Comparison of ENCODE assay signal across 31 cellular contexts in the genomic region with DNA sequence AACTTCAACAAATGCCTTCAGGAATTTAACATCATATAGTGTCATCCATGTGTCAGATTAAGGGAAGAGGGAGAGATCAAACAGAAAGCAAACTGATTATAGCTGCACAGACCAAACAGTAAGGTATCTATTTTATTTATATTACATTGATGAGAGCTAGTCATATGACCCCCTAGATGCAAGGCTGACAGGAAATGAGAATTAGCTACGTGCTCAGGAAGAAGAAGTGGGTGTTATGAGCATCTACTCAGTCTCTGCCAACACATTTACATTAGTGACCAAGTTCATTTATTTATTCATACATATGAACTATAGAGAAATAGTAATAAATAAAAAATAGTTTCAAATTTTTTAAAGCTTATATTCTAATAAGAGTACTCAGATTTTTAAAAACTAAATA.
"Had no signal": no experiment of that assay in that cellular context is flagged by ENCODE, and none has a peak within 500 bp of the region (broad histone marks: within the 10 kb centered on the region; RNA-seq: fewer than 3 reads in every experiment).

No MANE protein-coding gene starts in this region.

- H3K27ac ChIP-seq: adrenal gland, body of pancreas, esophagus muscularis mucosa, foreskin keratinocyte, gastrocnemius medialis, heart left ventricle had no signal

- H3K27ac Mint-ChIP-seq: activated CD4-positive, alpha-beta T cell treated with anti-CD3 and anti-CD28 coated beads, Interleukin-2, amount 10 ng/mL, durations not matched to agents 7 days and 5 days; activated CD8-positive, alpha-beta T cell treated with anti-CD3 and anti-CD28 coated beads for 36 hours; activated naive CD8-positive, alpha-beta T cell treated with anti-CD3 and anti-CD28 coated beads for 36 hours; activated naive CD8-positive, alpha-beta T cell treated with anti-CD3 and anti-CD28 coated beads, Interleukin-2, amount 50 U/mL, for 24 hours; activated T-helper 17 cell treated with anti-CD3 and anti-CD28 coated beads, Interleukin-2, amount 50 U/mL, for 72 hours; effector memory CD8-positive, alpha-beta T cell; WTC11 had no signal

- H3K4me3 Mint-ChIP-seq: activated CD4-positive, alpha-beta T cell treated with anti-CD3 and anti-CD28 coated beads, Interleukin-2, amount 10 ng/mL, durations not matched to agents 7 days and 5 days; activated CD8-positive, alpha-beta T cell treated with anti-CD3 and anti-CD28 coated beads for 36 hours; activated naive CD8-positive, alpha-beta T cell treated with anti-CD3 and anti-CD28 coated beads for 36 hours; activated naive CD8-positive, alpha-beta T cell treated with anti-CD3 and anti-CD28 coated beads, Interleukin-2, amount 50 U/mL, for 24 hours; activated T-cell treated with anti-CD3 and anti-CD28 coated beads, Interleukin-2, amount 50 U/mL, for 4 hours; activated T-helper 17 cell treated with anti-CD3 and anti-CD28 coated beads, Interleukin-2, amount 50 U/mL, for 72 hours; effector memory CD8-positive, alpha-beta T cell; WTC11 had no signal

- H3K27me3 Mint-ChIP-seq: activated CD4-positive, alpha-beta T cell treated with anti-CD3 and anti-CD28 coated beads, Interleukin-2, amount 10 ng/mL, durations not matched to agents 7 days and 5 days; activated CD8-positive, alpha-beta T cell treated with anti-CD3 and anti-CD28 coated beads for 36 hours; activated naive CD8-positive, alpha-beta T cell treated with anti-CD3 and anti-CD28 coated beads for 36 hours; activated naive CD8-positive, alpha-beta T cell treated with anti-CD3 and anti-CD28 coated beads, Interleukin-2, amount 50 U/mL, for 24 hours; activated T-helper 17 cell treated with anti-CD3 and anti-CD28 coated beads, Interleukin-2, amount 50 U/mL, for 72 hours; effector memory CD8-positive, alpha-beta T cell had no signal

- H3K9me3 Mint-ChIP-seq: activated CD4-positive, alpha-beta T cell treated with anti-CD3 and anti-CD28 coated beads, Interleukin-2, amount 10 ng/mL, durations not matched to agents 7 days and 5 days; activated naive CD8-positive, alpha-beta T cell treated with anti-CD3 and anti-CD28 coated beads for 36 hours; WTC11 had no signal

- H3K36me3 Mint-ChIP-seq: activated naive CD8-positive, alpha-beta T cell treated with anti-CD3 and anti-CD28 coated beads for 36 hours; WTC11 had no signal

- H3K4me1 Mint-ChIP-seq: activated CD4-positive, alpha-beta T cell treated with anti-CD3 and anti-CD28 coated beads, Interleukin-2, amount 10 ng/mL, durations not matched to agents 7 days and 5 days; activated naive CD8-positive, alpha-beta T cell treated with anti-CD3 and anti-CD28 coated beads for 36 hours; activated naive CD8-positive, alpha-beta T cell treated with anti-CD3 and anti-CD28 coated beads, Interleukin-2, amount 50 U/mL, for 24 hours; activated T-helper 17 cell treated with anti-CD3 and anti-CD28 coated beads, Interleukin-2, amount 50 U/mL, for 72 hours had no signal

- ATAC-seq: activated CD8-positive, alpha-beta T cell treated with anti-CD3 and anti-CD28 coated beads for 36 hours; activated naive CD8-positive, alpha-beta T cell treated with anti-CD3 and anti-CD28 coated beads, Interleukin-2, amount 50 U/mL, for 24 hours; activated T-cell treated with anti-CD3 and anti-CD28 coated beads, Interleukin-2, amount 50 U/mL, for 4 hours; activated T-helper 17 cell treated with anti-CD3 and anti-CD28 coated beads, Interleukin-2, amount 50 U/mL, for 72 hours; body of pancreas; effector memory CD8-positive, alpha-beta T cell; foreskin keratinocyte; gastrocnemius medialis; heart left ventricle; WTC11 had no signal

- DNase-seq: activated CD4-positive, alpha-beta T cell treated with anti-CD3 and anti-CD28 coated beads for 1 hour; activated CD4-positive, alpha-beta T cell treated with anti-CD3 and anti-CD28 coated beads for 4 hours; activated CD4-positive, alpha-beta T cell treated with anti-CD3 and anti-CD28 coated beads, Interleukin-2, amount 10 ng/mL, durations not matched to agents 7 days and 5 days; activated CD4-positive, alpha-beta T cell treated with anti-CD3 and anti-CD28 coated beads, Interleukin-2, amount 50 U/mL, for 4 hours; activated CD8-positive, alpha-beta memory T cell treated with anti-CD3 and anti-CD28 coated beads for 24 hours; activated CD8-positive, alpha-beta T cell treated with anti-CD3 and anti-CD28 coated beads for 36 hours; activated effector memory CD4-positive, alpha-beta T cell treated with Interleukin-2 at 50 U/mL for 16 hours; activated gamma-delta T cell treated with Interleukin-2 at 50 U/mL for 16 hours; activated naive CD4-positive, alpha-beta T cell treated with anti-CD3 and anti-CD28 coated beads, Interleukin-2, amount 50 U/mL, for 16 hours; activated naive CD4-positive, alpha-beta T cell treated with Interleukin-2 at 50 U/mL for 16 hours; activated naive CD8-positive, alpha-beta T cell treated with anti-CD3 and anti-CD28 coated beads for 36 hours; activated naive CD8-positive, alpha-beta T cell treated with anti-CD3 and anti-CD28 coated beads, Interleukin-2, amount 50 U/mL, for 24 hours; activated T-cell treated with anti-CD3 and anti-CD28 coated beads, Interleukin-2, amount 50 U/mL, for 4 hours; adrenal gland; amygdala; aorta; body of pancreas; caudate nucleus; cortex of kidney; dermis blood vessel endothelial cell; effector CD4-positive, alpha-beta T cell; effector memory CD8-positive, alpha-beta T cell; erythroblast; foreskin keratinocyte; gastrocnemius medialis; glutamatergic neuron; heart left ventricle; hypothalamus had no signal
